ENCODE assay signal across 1 cellular context in the genomic region with DNA sequence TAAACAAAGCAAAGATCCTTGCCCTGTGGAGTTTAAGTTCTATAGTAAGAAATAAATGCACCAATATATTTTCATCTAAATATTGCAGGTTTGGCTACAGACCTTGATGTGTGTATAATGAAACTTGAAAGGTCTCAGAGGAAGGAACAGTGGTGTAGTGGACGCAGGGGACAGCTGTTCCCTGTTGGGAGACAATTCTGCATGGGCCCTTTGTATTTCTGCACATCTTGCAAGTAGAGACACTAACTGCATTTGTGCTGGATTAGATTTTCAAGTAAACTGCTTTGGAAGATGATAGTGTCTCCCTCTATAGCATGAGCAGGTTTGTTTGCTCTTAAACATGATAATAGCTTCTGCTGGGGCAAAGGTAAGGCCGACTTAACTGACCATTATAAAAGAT.
TF ChIP-seq lines count a peak whose summit lies in the region.

No MANE protein-coding gene starts in this region.

TF ChIP-seq in GM12878, 131 proteins besides CTCF, POLR2A, EP300 and RAD21:
- TF ChIP-seq EGR1 (IDR thresholded peaks at IDR 0.05; ENCODE audit: borderline replicate concordance in 1 of 2, low read depth in 2 of 2, low read length in 2 of 2) (no peak), YBX1 (IDR thresholded peaks at IDR 0.05) (no peak), ZNF217 (IDR thresholded peaks at IDR 0.05) (no peak), CREM (IDR thresholded peaks at IDR 0.05; ENCODE audit: low read depth) (no peak), MYC (IDR thresholded peaks at IDR 0.05; ENCODE audit: insufficient read depth, insufficient read length, insufficient replicate concordance, low read length, severe bottlenecking) (no peak), GATAD2B (conservative IDR thresholded peaks at IDR 0.05; ENCODE audit: low read depth) (no peak), CBX3 (IDR thresholded peaks at IDR 0.05; ENCODE audit: borderline replicate concordance, low read depth) (no peak), RCOR1 (conservative IDR thresholded peaks at IDR 0.05; ENCODE audit: low read depth, low read length) (no peak), ESRRA (IDR thresholded peaks at IDR 0.05; ENCODE audit: low read length) (no peak), HDGF (IDR thresholded peaks at IDR 0.05) (no peak)
- TF ChIP-seq, protein P1, sequence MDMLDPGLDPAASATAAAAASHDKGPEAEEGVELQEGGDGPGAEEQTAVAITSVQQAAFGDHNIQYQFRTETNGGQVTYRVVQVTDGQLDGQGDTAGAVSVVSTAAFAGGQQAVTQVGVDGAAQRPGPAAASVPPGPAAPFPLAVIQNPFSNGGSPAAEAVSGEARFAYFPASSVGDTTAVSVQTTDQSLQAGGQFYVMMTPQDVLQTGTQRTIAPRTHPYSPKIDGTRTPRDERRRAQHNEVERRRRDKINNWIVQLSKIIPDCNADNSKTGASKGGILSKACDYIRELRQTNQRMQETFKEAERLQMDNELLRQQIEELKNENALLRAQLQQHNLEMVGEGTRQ (IDR thresholded peaks at IDR 0.05; ENCODE audit: borderline replicate concordance, low read depth, low read length): no peak
